In the genomic region with DNA sequence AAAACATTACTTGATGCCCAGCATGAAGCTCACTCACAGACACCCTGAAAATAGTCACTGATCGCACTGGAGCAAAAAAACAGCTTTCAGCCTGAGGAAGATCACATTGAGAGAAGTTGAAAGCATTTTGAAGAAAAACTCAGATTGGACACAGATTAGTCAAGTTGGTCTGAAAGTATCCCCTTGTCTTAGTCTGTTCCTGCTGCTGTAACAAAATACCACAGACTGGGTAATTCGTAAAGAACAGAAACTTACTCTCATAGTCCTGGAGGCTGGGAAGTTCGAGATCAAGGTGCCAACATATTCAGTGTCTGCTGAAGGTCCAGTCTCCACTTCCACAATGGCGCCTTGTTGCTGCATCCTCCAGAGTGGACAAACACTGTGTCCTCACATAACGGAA, we compare ENCODE assay signal across 16 cellular contexts. TPM values are rescaled to one million over a fixed set of nuclear protein-coding genes. Genes with fewer than 3 reads are reported as not detected.
DNase-seq lines count a peak whose midpoint lies in the region; ATAC-seq and TF ChIP-seq lines count a peak whose summit lies in the region.
"Had no signal": no experiment of that assay in that cellular context is flagged by ENCODE, and none has a peak within 500 bp of the region (broad histone marks: within the 10 kb centered on the region; RNA-seq: fewer than 3 reads in every experiment).

No MANE protein-coding gene starts in this region.

- no peak for ATAC-seq in stimulated activated naive CD8-positive, alpha-beta T cell treated with anti-CD3 and anti-CD28 coated beads, Interleukin-15, Interleukin-2, amounts not matched to agents 100 U/mL and 50 U/mL, for 24 hours
- no peak for ATAC-seq in stimulated activated naive CD8-positive, alpha-beta T cell treated with anti-CD3 and anti-CD28 coated beads, Interleukin-15, amount 100 ng/mL, for 72 hours
- ATAC-seq in HG02884 (IDR thresholded peaks at IDR 0.05; ENCODE audit: unreplicated experiment): no peak
- ATAC-seq: HCT116 had no signal

- peak overlapping the region; percentile 99 for H3K27ac Mint-ChIP-seq in activated CD4-positive, alpha-beta T cell treated with anti-CD3 and anti-CD28 coated beads, Interleukin-2, amount 10 ng/mL, durations not matched to agents 24 days and 14 days
- peak overlapping the region; percentile 83 for H3K27ac Mint-ChIP-seq in stimulated activated naive CD8-positive, alpha-beta T cell treated with anti-CD3 and anti-CD28 coated beads, Interleukin-15, Interleukin-2, amounts not matched to agents 100 ng/mL and 50 ng/mL, for 24 hours
- H3K27ac Mint-ChIP-seq in activated T-helper 2 cell treated with anti-CD3 and anti-CD28 coated beads, Interferon-gamma antibody, Interleukin-2, Interleukin-4, amounts not matched to agents 10 μg/mL and 5 μg/mL and 100 μg/mL, durations not matched to agents 14 hours and 24 hours and 36 hours: peak overlapping the region; percentile 85
- H3K27ac Mint-ChIP-seq in stimulated activated naive CD8-positive, alpha-beta T cell treated with anti-CD3 and anti-CD28 coated beads, Interleukin-15, amount 100 ng/mL, for 72 hours: peak overlapping the region; percentile 27 to 61
- no peak overlapping the region for H3K27ac Mint-ChIP-seq in CD14-positive monocyte

- H3K4me1 Mint-ChIP-seq in activated CD4-positive, alpha-beta T cell treated with anti-CD3 and anti-CD28 coated beads, Interleukin-2, amount 10 ng/mL, durations not matched to agents 24 days and 14 days: peaks cover 56% of the 10 kb centered on the region
- peaks cover 68% of the 10 kb centered on the region for H3K4me1 Mint-ChIP-seq in stimulated activated naive CD8-positive, alpha-beta T cell treated with anti-CD3 and anti-CD28 coated beads, Interleukin-15, Interleukin-2, amounts not matched to agents 100 ng/mL and 50 ng/mL, for 24 hours (ENCODE audit: low read depth)
- H3K4me1 Mint-ChIP-seq in activated T-helper 2 cell treated with anti-CD3 and anti-CD28 coated beads, Interferon-gamma antibody, Interleukin-2, Interleukin-4, amounts not matched to agents 10 μg/mL and 5 μg/mL and 100 μg/mL, durations not matched to agents 14 hours and 24 hours and 36 hours (ENCODE audit: low read depth): peaks cover 58% of the 10 kb centered on the region
- peaks cover 70% of the 10 kb centered on the region for H3K4me1 Mint-ChIP-seq in stimulated activated naive CD8-positive, alpha-beta T cell treated with anti-CD3 and anti-CD28 coated beads, Interleukin-15, amount 100 ng/mL, for 72 hours
- H3K4me1 Mint-ChIP-seq in CD14-positive monocyte: peaks cover 32% of the 10 kb centered on the region

- no peak for DNase-seq in activated CD4-positive, alpha-beta T cell treated with anti-CD3 and anti-CD28 coated beads, Interleukin-2, amount 10 ng/mL, durations not matched to agents 24 days and 14 days
- no peak for DNase-seq in activated CD4-positive, alpha-beta T cell treated with anti-CD3 and anti-CD28 coated beads for 1 hour
- DNase-seq in stimulated activated naive CD8-positive, alpha-beta T cell treated with anti-CD3 and anti-CD28 coated beads, Interleukin-15, Interleukin-2, amounts not matched to agents 100 U/mL and 50 U/mL, for 24 hours: no peak
- DNase-seq in activated T-helper 2 cell treated with anti-CD3 and anti-CD28 coated beads, Interferon-gamma antibody, Interleukin-2, Interleukin-4, amounts not matched to agents 10 μg/mL and 5 μg/mL and 100 μg/mL, durations not matched to agents 14 hours and 24 hours and 36 hours (ENCODE audit: low spot score): no peak
- no peak for DNase-seq in stimulated activated naive CD8-positive, alpha-beta T cell treated with anti-CD3 and anti-CD28 coated beads, Interleukin-15, amount 100 ng/mL, for 72 hours
- no peak for DNase-seq in CD14-positive monocyte (ENCODE audit: low spot score)
- DNase-seq: C1 segment of cervical spinal cord, Calu3, NCI-H1092, NCI-H1694 treated with DMSO at 0.1 percent for 48 hours, NCI-H345, NCI-H69, PC-9 had no signal

- H3K9me3 Mint-ChIP-seq in activated CD4-positive, alpha-beta T cell treated with anti-CD3 and anti-CD28 coated beads, Interleukin-2, amount 10 ng/mL, durations not matched to agents 24 days and 14 days: no peaks in the 10 kb centered on the region
- H3K9me3 Mint-ChIP-seq in stimulated activated naive CD8-positive, alpha-beta T cell treated with anti-CD3 and anti-CD28 coated beads, Interleukin-15, Interleukin-2, amounts not matched to agents 100 ng/mL and 50 ng/mL, for 24 hours: peaks cover 3% of the 10 kb centered on the region
- peaks cover 15% of the 10 kb centered on the region for H3K9me3 Mint-ChIP-seq in activated T-helper 2 cell treated with anti-CD3 and anti-CD28 coated beads, Interferon-gamma antibody, Interleukin-2, Interleukin-4, amounts not matched to agents 10 μg/mL and 5 μg/mL and 100 μg/mL, durations not matched to agents 14 hours and 24 hours and 36 hours
- H3K9me3 Mint-ChIP-seq in stimulated activated naive CD8-positive, alpha-beta T cell treated with anti-CD3 and anti-CD28 coated beads, Interleukin-15, amount 100 ng/mL, for 72 hours: peaks cover 0 to 4% of the 10 kb centered on the region in 2 donors
- no peaks in the 10 kb centered on the region for H3K9me3 Mint-ChIP-seq in CD14-positive monocyte

- intact Hi-C loops in activated CD4-positive, alpha-beta T cell treated with anti-CD3 and anti-CD28 coated beads, Interleukin-2, amount 10 ng/mL, durations not matched to agents 24 days and 14 days (cut with micrococcal nuclease): loop anchor here (10.0 kb wide), 1 partner anchor 527 kb away; a partner anchor contains a TSS
- intact Hi-C loops in activated T-helper 2 cell treated with anti-CD3 and anti-CD28 coated beads, Interferon-gamma antibody, Interleukin-2, Interleukin-4, amounts not matched to agents 10 μg/mL and 5 μg/mL and 100 μg/mL, durations not matched to agents 14 hours and 24 hours and 36 hours (cut with micrococcal nuclease): loop anchor here (10.0 kb wide), 1 partner anchor 527 kb away; a partner anchor contains a TSS
- intact Hi-C loops in CD14-positive monocyte (cut with micrococcal nuclease): no loop called here

- peak overlapping the region; percentile 26 for H3K4me3 Mint-ChIP-seq in activated CD4-positive, alpha-beta T cell treated with anti-CD3 and anti-CD28 coated beads, Interleukin-2, amount 10 ng/mL, durations not matched to agents 24 days and 14 days
- H3K4me3 Mint-ChIP-seq in stimulated activated naive CD8-positive, alpha-beta T cell treated with anti-CD3 and anti-CD28 coated beads, Interleukin-15, Interleukin-2, amounts not matched to agents 100 ng/mL and 50 ng/mL, for 24 hours: no peak overlapping the region
- H3K4me3 Mint-ChIP-seq in activated T-helper 2 cell treated with anti-CD3 and anti-CD28 coated beads, Interferon-gamma antibody, Interleukin-2, Interleukin-4, amounts not matched to agents 10 μg/mL and 5 μg/mL and 100 μg/mL, durations not matched to agents 14 hours and 24 hours and 36 hours (ENCODE audit: low read depth): peak overlapping the region; percentile 69
- peak overlapping the region; percentile 62 to 67 for H3K4me3 Mint-ChIP-seq in stimulated activated naive CD8-positive, alpha-beta T cell treated with anti-CD3 and anti-CD28 coated beads, Interleukin-15, amount 100 ng/mL, for 72 hours
- no peak overlapping the region for H3K4me3 Mint-ChIP-seq in CD14-positive monocyte

- peaks cover 23% of the 10 kb centered on the region for H3K36me3 Mint-ChIP-seq in activated CD4-positive, alpha-beta T cell treated with anti-CD3 and anti-CD28 coated beads, Interleukin-2, amount 10 ng/mL, durations not matched to agents 24 days and 14 days (ENCODE audit: low read depth)
- no peaks in the 10 kb centered on the region for H3K36me3 Mint-ChIP-seq in stimulated activated naive CD8-positive, alpha-beta T cell treated with anti-CD3 and anti-CD28 coated beads, Interleukin-15, Interleukin-2, amounts not matched to agents 100 ng/mL and 50 ng/mL, for 24 hours (ENCODE audit: low read depth)
- peaks cover 42% of the 10 kb centered on the region for H3K36me3 Mint-ChIP-seq in activated T-helper 2 cell treated with anti-CD3 and anti-CD28 coated beads, Interferon-gamma antibody, Interleukin-2, Interleukin-4, amounts not matched to agents 10 μg/mL and 5 μg/mL and 100 μg/mL, durations not matched to agents 14 hours and 24 hours and 36 hours (ENCODE audit: low read depth)
- no peaks in the 10 kb centered on the region for H3K36me3 Mint-ChIP-seq in CD14-positive monocyte

- no peaks in the 10 kb centered on the region for H3K27me3 Mint-ChIP-seq in activated CD4-positive, alpha-beta T cell treated with anti-CD3 and anti-CD28 coated beads, Interleukin-2, amount 10 ng/mL, durations not matched to agents 24 days and 14 days
- no peaks in the 10 kb centered on the region for H3K27me3 Mint-ChIP-seq in stimulated activated naive CD8-positive, alpha-beta T cell treated with anti-CD3 and anti-CD28 coated beads, Interleukin-15, Interleukin-2, amounts not matched to agents 100 ng/mL and 50 ng/mL, for 24 hours
- no peaks in the 10 kb centered on the region for H3K27me3 Mint-ChIP-seq in activated T-helper 2 cell treated with anti-CD3 and anti-CD28 coated beads, Interferon-gamma antibody, Interleukin-2, Interleukin-4, amounts not matched to agents 10 μg/mL and 5 μg/mL and 100 μg/mL, durations not matched to agents 14 hours and 24 hours and 36 hours (ENCODE audit: low read depth)
- no peaks in the 10 kb centered on the region for H3K27me3 Mint-ChIP-seq in stimulated activated naive CD8-positive, alpha-beta T cell treated with anti-CD3 and anti-CD28 coated beads, Interleukin-15, amount 100 ng/mL, for 72 hours
- H3K27me3 Mint-ChIP-seq in CD14-positive monocyte (ENCODE audit: low read depth in 3 of 3): peaks cover 1 to 8% (median 4%) of the 10 kb centered on the region in 3 donors

- TF ChIP-seq CTCF in CD14-positive monocyte (IDR thresholded peaks at IDR 0.05): no peak

RNA-seq across cellular contexts. Expression of a gene that starts 14.2 kb away (rescaled TPM):
- total RNA-seq in activated CD4-positive, alpha-beta T cell treated with anti-CD3 and anti-CD28 coated beads, Interleukin-2, amount 10 ng/mL, durations not matched to agents 24 days and 14 days: 357 and 360 TPM in 2 replicates
- total RNA-seq in activated T-helper 2 cell treated with anti-CD3 and anti-CD28 coated beads, Interferon-gamma antibody, Interleukin-2, Interleukin-4, amounts not matched to agents 10 μg/mL and 5 μg/mL and 100 μg/mL, durations not matched to agents 14 hours and 24 hours and 36 hours: 329 and 341 TPM in 2 replicates
- 100 to 1,000 TPM; 162 to 184 TPM for polyA plus RNA-seq in CD14-positive monocyte

RNA-seq across cellular contexts. Expression of a gene that starts 48.3 kb away (rescaled TPM):
- 60.8 TPM in 2 replicates for total RNA-seq in activated CD4-positive, alpha-beta T cell treated with anti-CD3 and anti-CD28 coated beads, Interleukin-2, amount 10 ng/mL, durations not matched to agents 24 days and 14 days
- total RNA-seq in activated T-helper 2 cell treated with anti-CD3 and anti-CD28 coated beads, Interferon-gamma antibody, Interleukin-2, Interleukin-4, amounts not matched to agents 10 μg/mL and 5 μg/mL and 100 μg/mL, durations not matched to agents 14 hours and 24 hours and 36 hours: 66.0 and 68.7 TPM in 2 replicates
- 10 to 100 TPM; 15.4 to 15.5 TPM for polyA plus RNA-seq in CD14-positive monocyte

Comparison
In these comparisons a context has a peak if more than half of its experiments do, and no peak if none do; other contexts are left out.
1. H3K4me3 Mint-ChIP-seq: peak in activated CD4-positive, alpha-beta T cell treated with anti-CD3 and anti-CD28 coated beads, Interleukin-2, amount 10 ng/mL, durations not matched to agents 24 days and 14 days (single experiment), activated T-helper 2 cell treated with anti-CD3 and anti-CD28 coated beads, Interferon-gamma antibody, Interleukin-2, Interleukin-4, amounts not matched to agents 10 μg/mL and 5 μg/mL and 100 μg/mL, durations not matched to agents 14 hours and 24 hours and 36 hours (single experiment) and stimulated activated naive CD8-positive, alpha-beta T cell treated with anti-CD3 and anti-CD28 coated beads, Interleukin-15, amount 100 ng/mL, for 72 hours (2 of 2); none in stimulated activated naive CD8-positive, alpha-beta T cell treated with anti-CD3 and anti-CD28 coated beads, Interleukin-15, Interleukin-2, amounts not matched to agents 100 ng/mL and 50 ng/mL, for 24 hours (single experiment) and CD14-positive monocyte (0 of 2).
2. H3K27ac Mint-ChIP-seq: peak in activated CD4-positive, alpha-beta T cell treated with anti-CD3 and anti-CD28 coated beads, Interleukin-2, amount 10 ng/mL, durations not matched to agents 24 days and 14 days (single experiment), stimulated activated naive CD8-positive, alpha-beta T cell treated with anti-CD3 and anti-CD28 coated beads, Interleukin-15, Interleukin-2, amounts not matched to agents 100 ng/mL and 50 ng/mL, for 24 hours (single experiment), activated T-helper 2 cell treated with anti-CD3 and anti-CD28 coated beads, Interferon-gamma antibody, Interleukin-2, Interleukin-4, amounts not matched to agents 10 μg/mL and 5 μg/mL and 100 μg/mL, durations not matched to agents 14 hours and 24 hours and 36 hours (single experiment) and stimulated activated naive CD8-positive, alpha-beta T cell treated with anti-CD3 and anti-CD28 coated beads, Interleukin-15, amount 100 ng/mL, for 72 hours (2 of 2); none in CD14-positive monocyte (0 of 7).
3. intact Hi-C loops: an anchor here in activated CD4-positive, alpha-beta T cell treated with anti-CD3 and anti-CD28 coated beads, Interleukin-2, amount 10 ng/mL, durations not matched to agents 24 days and 14 days (10.0 kb wide) and activated T-helper 2 cell treated with anti-CD3 and anti-CD28 coated beads, Interferon-gamma antibody, Interleukin-2, Interleukin-4, amounts not matched to agents 10 μg/mL and 5 μg/mL and 100 μg/mL, durations not matched to agents 14 hours and 24 hours and 36 hours (10.0 kb wide); none called in CD14-positive monocyte.